Comparison of ENCODE assay signal across 35 cellular contexts in the genomic region with DNA sequence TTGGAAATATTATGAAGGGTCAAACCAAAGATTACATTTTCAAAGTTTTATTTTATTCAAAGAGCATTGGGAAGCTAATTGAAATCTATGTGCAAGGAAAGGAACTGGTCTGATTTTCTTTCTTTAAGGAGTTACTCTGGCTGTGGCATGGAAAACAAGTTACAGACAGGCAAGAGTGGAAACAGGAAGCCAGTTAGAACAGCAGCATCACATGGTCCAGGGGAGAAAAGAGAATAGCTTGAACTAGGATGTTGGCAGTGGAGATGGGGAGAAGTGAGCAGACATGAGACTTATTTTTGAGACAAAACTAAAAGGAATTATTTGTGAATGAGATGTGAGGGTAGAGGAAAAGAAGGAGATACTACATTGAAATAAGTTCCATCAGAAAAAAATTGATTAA. TPM values are rescaled to one million over a fixed set of nuclear protein-coding genes. Genes with fewer than 3 reads are reported as not detected.
"Had no signal": no experiment of that assay in that cellular context is flagged by ENCODE, and none has a peak within 500 bp of the region (broad histone marks: within the 10 kb centered on the region; RNA-seq: fewer than 3 reads in every experiment).

No MANE protein-coding gene starts in this region.

- H3K36me3 Mint-ChIP-seq: mesothelial cell of epicardium; naive thymus-derived CD4-positive, alpha-beta T cell; neural progenitor cell; stimulated activated effector memory CD8-positive, alpha-beta T cell treated with anti-CD3 and anti-CD28 coated beads, Interleukin-12 subunit alpha, Interleukin-12 subunit beta, amount 100 ng/mL, for 72 hours; type B pancreatic cell had no signal

- DNase-seq: cortex of kidney; effector memory CD8-positive, alpha-beta T cell; foreskin fibroblast; gastrocnemius medialis; heart left ventricle; kidney; mesenchymal stem cell; naive thymus-derived CD4-positive, alpha-beta T cell; right cardiac atrium; sigmoid colon; stimulated activated CD4-positive, alpha-beta T cell treated with anti-CD3 and anti-CD28 coated beads, Interleukin-2, amount 100 ng/mL, for 24 hours; stimulated activated CD4-positive, alpha-beta T cell treated with anti-CD3 and anti-CD28 coated beads, Interleukin-4, amount 100 ng/mL, for 24 hours; stimulated activated naive CD4-positive, alpha-beta T cell treated with Interleukin-2 at 50 U/mL for 16 hours; stomach; thyroid gland had no signal

- H3K9ac ChIP-seq: neural progenitor cell, parathyroid adenoma had no signal

- H3K9me3 Mint-ChIP-seq: effector memory CD8-positive, alpha-beta T cell; naive thymus-derived CD4-positive, alpha-beta T cell; stimulated activated effector memory CD8-positive, alpha-beta T cell treated with anti-CD3 and anti-CD28 coated beads, Interleukin-12 subunit alpha, Interleukin-12 subunit beta, amount 100 ng/mL, for 72 hours had no signal

- H3K27me3 ChIP-seq: gastrocnemius medialis, hepatocyte, neural progenitor cell, sigmoid colon, stomach, thyroid gland had no signal

- H3K4me3 Mint-ChIP-seq: effector memory CD8-positive, alpha-beta T cell; mesothelial cell of epicardium; naive thymus-derived CD4-positive, alpha-beta T cell; nephron; neural progenitor cell; stimulated activated effector memory CD8-positive, alpha-beta T cell treated with anti-CD3 and anti-CD28 coated beads, Interleukin-12 subunit alpha, Interleukin-12 subunit beta, amount 100 ng/mL, for 72 hours; type B pancreatic cell had no signal

- H3K4me1 ChIP-seq: gastrocnemius medialis, heart left ventricle, neural progenitor cell, parathyroid adenoma, prostate gland, sigmoid colon, stomach, thyroid gland had no signal

- H3K36me3 ChIP-seq: gastrocnemius medialis, heart left ventricle, neural progenitor cell, prostate gland, sigmoid colon, stomach, thyroid gland had no signal

- H3K27me3 Mint-ChIP-seq: type B pancreatic cell had no signal

- H3K4me1 Mint-ChIP-seq: mesothelial cell of epicardium; nephron; neural progenitor cell; stimulated activated effector memory CD8-positive, alpha-beta T cell treated with anti-CD3 and anti-CD28 coated beads, Interleukin-12 subunit alpha, Interleukin-12 subunit beta, amount 100 ng/mL, for 72 hours had no signal

- H3K9me3 ChIP-seq: gastrocnemius medialis, heart left ventricle, prostate gland, sigmoid colon, stomach, thyroid gland had no signal

- H3K27ac ChIP-seq: epithelial cell of prostate, gastrocnemius medialis, heart left ventricle, hepatocyte, neural progenitor cell, parathyroid adenoma, prostate gland, sigmoid colon, stomach, thyroid gland had no signal

- H3K4me3 ChIP-seq: gastrocnemius medialis, heart left ventricle, hepatocyte, lung, neural progenitor cell, prostate gland, sigmoid colon, stomach, thyroid gland had no signal

- H3K27ac Mint-ChIP-seq: effector memory CD8-positive, alpha-beta T cell; mesothelial cell of epicardium; naive thymus-derived CD4-positive, alpha-beta T cell; nephron; neural progenitor cell; stimulated activated effector memory CD8-positive, alpha-beta T cell treated with anti-CD3 and anti-CD28 coated beads, Interleukin-12 subunit alpha, Interleukin-12 subunit beta, amount 100 ng/mL, for 72 hours; type B pancreatic cell had no signal

RNA-seq across cellular contexts. Expression of a gene that starts 3.4 kb away (rescaled TPM):
- total RNA-seq: dermis microvascular lymphatic vessel endothelial cell; esophagus mucosa; gastrocnemius medialis; heart left ventricle; hepatocyte; kidney; left lobe of liver; liver; lung; mesothelial cell of epicardium; mucosa of gallbladder; naive thymus-derived CD4-positive, alpha-beta T cell; osteoblast; prostate gland; renal cortical epithelial cell; right cardiac atrium; sigmoid colon; skeletal muscle tissue; subcutaneous adipose tissue; temporal lobe; thyroid gland had no signal
- polyA plus RNA-seq: heart left ventricle; hepatocyte; liver; lung; naive thymus-derived CD4-positive, alpha-beta T cell; right cardiac atrium; sigmoid colon; stomach had no signal

RNA-seq across cellular contexts. Expression of a gene that starts 29.4 kb away (rescaled TPM):
- total RNA-seq: dermis microvascular lymphatic vessel endothelial cell; esophagus mucosa; gastrocnemius medialis; heart left ventricle; hepatocyte; kidney; left lobe of liver; liver; lung; mesothelial cell of epicardium; mucosa of gallbladder; naive thymus-derived CD4-positive, alpha-beta T cell; osteoblast; prostate gland; renal cortical epithelial cell; right cardiac atrium; sigmoid colon; skeletal muscle tissue; stomach; subcutaneous adipose tissue; temporal lobe; thyroid gland had no signal
- polyA plus RNA-seq: heart left ventricle; hepatocyte; liver; lung; naive thymus-derived CD4-positive, alpha-beta T cell; right cardiac atrium; sigmoid colon; stomach had no signal

RNA-seq across cellular contexts. Expression of a gene that starts 34.7 kb away (rescaled TPM):
- total RNA-seq: dermis microvascular lymphatic vessel endothelial cell; esophagus mucosa; gastrocnemius medialis; heart left ventricle; hepatocyte; kidney; left lobe of liver; liver; lung; mesothelial cell of epicardium; mucosa of gallbladder; naive thymus-derived CD4-positive, alpha-beta T cell; osteoblast; prostate gland; renal cortical epithelial cell; right cardiac atrium; sigmoid colon; skeletal muscle tissue; stomach; subcutaneous adipose tissue; temporal lobe; thyroid gland had no signal
- polyA plus RNA-seq: heart left ventricle; hepatocyte; liver; lung; naive thymus-derived CD4-positive, alpha-beta T cell; right cardiac atrium; sigmoid colon; stomach had no signal

RNA-seq across cellular contexts. Expression of a gene that starts 45.0 kb away (rescaled TPM):
- total RNA-seq: dermis microvascular lymphatic vessel endothelial cell; esophagus mucosa; gastrocnemius medialis; heart left ventricle; hepatocyte; kidney; left lobe of liver; liver; lung; mesothelial cell of epicardium; mucosa of gallbladder; naive thymus-derived CD4-positive, alpha-beta T cell; osteoblast; prostate gland; renal cortical epithelial cell; right cardiac atrium; sigmoid colon; skeletal muscle tissue; stomach; subcutaneous adipose tissue; temporal lobe; thyroid gland had no signal
- polyA plus RNA-seq: heart left ventricle; hepatocyte; liver; lung; naive thymus-derived CD4-positive, alpha-beta T cell; right cardiac atrium; sigmoid colon; stomach had no signal

RNA-seq across cellular contexts. Expression of a gene that starts 55.5 kb away (rescaled TPM):
- total RNA-seq: dermis microvascular lymphatic vessel endothelial cell; esophagus mucosa; gastrocnemius medialis; heart left ventricle; hepatocyte; kidney; left lobe of liver; liver; lung; mesothelial cell of epicardium; mucosa of gallbladder; naive thymus-derived CD4-positive, alpha-beta T cell; osteoblast; prostate gland; renal cortical epithelial cell; right cardiac atrium; sigmoid colon; skeletal muscle tissue; stomach; subcutaneous adipose tissue; temporal lobe; thyroid gland had no signal
- polyA plus RNA-seq: heart left ventricle; hepatocyte; liver; lung; naive thymus-derived CD4-positive, alpha-beta T cell; right cardiac atrium; sigmoid colon; stomach had no signal
